In the genomic region with DNA sequence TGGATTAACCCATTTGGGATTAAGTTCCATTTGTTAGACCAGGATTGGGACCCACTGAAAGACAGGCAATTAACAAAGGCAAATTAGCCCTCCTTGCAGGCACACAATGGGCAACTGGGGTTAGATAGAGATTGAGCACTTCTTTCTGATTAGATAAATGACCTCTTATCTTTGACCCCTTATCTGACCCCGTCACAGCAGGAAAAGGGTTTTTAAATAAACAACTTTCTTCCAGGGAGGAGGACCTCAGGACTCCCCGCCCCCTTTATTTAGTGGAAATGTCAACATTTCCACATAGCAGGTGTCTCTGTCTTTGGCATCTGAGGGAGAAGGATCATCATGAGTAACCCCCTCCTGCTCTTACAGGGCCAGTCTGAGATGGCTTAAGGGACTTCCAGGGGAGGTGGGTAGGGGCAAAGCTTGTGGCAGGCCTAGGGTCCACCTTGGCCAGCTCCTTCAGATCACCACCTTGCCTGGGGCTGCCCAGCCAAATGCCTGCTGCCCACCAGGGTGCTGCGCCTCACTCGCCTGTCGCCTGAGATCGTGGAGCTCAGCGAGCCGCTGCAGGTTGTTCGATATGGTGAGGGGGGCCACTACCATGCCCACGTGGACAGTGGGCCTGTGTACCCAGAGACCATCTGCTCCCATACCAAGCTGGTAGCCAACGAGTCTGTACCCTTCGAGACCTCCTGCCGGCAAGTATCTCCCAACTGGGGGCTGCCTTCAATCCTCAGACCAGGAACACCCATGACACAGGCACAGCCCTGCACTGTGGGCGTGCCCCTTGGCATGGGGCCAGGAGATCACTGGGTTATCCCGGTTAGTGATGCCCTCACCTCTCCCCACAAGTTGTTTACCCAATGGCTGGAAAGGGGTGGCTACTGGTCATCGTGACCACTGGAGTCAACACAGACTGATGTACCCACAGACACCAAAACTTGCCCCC, we compare ENCODE assay signal across 1 cellular context.
TF ChIP-seq lines count a peak whose summit lies in the region.

No MANE protein-coding gene starts in this region.

TF ChIP-seq in HepG2, 621 proteins besides CTCF, POLR2A, EP300 and RAD21 (continued from another document and continues in another):
- no peak for TF ChIP-seq SP2 (CRISPR knock-in tag; IDR thresholded peaks at IDR 0.05)
- TF ChIP-seq ZNF598 (CRISPR knock-in tag; IDR thresholded peaks at IDR 0.05; ENCODE audit: borderline replicate concordance) = no peak
- TF ChIP-seq ZNF180 (CRISPR knock-in tag; IDR thresholded peaks at IDR 0.05; ENCODE audit: borderline replicate concordance, low read depth) = no peak
- no peak for TF ChIP-seq KLF9 (CRISPR knock-in tag; IDR thresholded peaks at IDR 0.05; ENCODE audit: low read depth)
- no peak for TF ChIP-seq DNMT3B (CRISPR knock-in tag; conservative IDR thresholded peaks at IDR 0.05)
- TF ChIP-seq, protein P1, sequence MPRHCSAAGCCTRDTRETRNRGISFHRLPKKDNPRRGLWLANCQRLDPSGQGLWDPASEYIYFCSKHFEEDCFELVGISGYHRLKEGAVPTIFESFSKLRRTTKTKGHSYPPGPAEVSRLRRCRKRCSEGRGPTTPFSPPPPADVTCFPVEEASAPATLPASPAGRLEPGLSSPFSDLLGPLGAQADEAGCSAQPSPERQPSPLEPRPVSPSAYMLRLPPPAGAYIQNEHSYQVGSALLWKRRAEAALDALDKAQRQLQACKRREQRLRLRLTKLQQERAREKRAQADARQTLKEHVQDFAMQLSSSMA (CRISPR knock-in tag; IDR thresholded peaks at IDR 0.05) = no peak
- no peak for TF ChIP-seq ZBTB42 (CRISPR knock-in tag; IDR thresholded peaks at IDR 0.05)
- no peak for TF ChIP-seq KMT2A (CRISPR knock-in tag; IDR thresholded peaks at IDR 0.05)
- TF ChIP-seq STAG1 (CRISPR knock-in tag; IDR thresholded peaks at IDR 0.05) = no peak
- no peak for TF ChIP-seq KMT2B (CRISPR knock-in tag; IDR thresholded peaks at IDR 0.05)
- TF ChIP-seq ZNF678 (CRISPR knock-in tag; IDR thresholded peaks at IDR 0.05) = no peak
- TF ChIP-seq SOX6 (IDR thresholded peaks at IDR 0.05) = no peak
- TF ChIP-seq SOX6 (CRISPR knock-in tag; IDR thresholded peaks at IDR 0.05) = no peak
- TF ChIP-seq, protein P2, sequence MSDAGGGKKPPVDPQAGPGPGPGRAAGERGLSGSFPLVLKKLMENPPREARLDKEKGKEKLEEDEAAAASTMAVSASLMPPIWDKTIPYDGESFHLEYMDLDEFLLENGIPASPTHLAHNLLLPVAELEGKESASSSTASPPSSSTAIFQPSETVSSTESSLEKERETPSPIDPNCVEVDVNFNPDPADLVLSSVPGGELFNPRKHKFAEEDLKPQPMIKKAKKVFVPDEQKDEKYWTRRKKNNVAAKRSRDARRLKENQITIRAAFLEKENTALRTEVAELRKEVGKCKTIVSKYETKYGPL (CRISPR knock-in tag; IDR thresholded peaks at IDR 0.05) = no peak
- TF ChIP-seq ZFP37 (CRISPR knock-in tag; IDR thresholded peaks at IDR 0.05; ENCODE audit: borderline replicate concordance) = no peak
- no peak for TF ChIP-seq POLR2G (IDR thresholded peaks at IDR 0.05; ENCODE audit: low read depth, low read length)
- TF ChIP-seq, protein P3, sequence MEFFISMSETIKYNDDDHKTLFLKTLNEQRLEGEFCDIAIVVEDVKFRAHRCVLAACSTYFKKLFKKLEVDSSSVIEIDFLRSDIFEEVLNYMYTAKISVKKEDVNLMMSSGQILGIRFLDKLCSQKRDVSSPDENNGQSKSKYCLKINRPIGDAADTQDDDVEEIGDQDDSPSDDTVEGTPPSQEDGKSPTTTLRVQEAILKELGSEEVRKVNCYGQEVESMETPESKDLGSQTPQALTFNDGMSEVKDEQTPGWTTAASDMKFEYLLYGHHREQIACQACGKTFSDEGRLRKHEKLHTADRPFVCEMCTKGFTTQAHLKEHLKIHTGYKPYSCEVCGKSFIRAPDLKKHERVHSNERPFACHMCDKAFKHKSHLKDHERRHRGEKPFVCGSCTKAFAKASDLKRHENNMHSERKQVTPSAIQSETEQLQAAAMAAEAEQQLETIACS (CRISPR knock-in tag; IDR thresholded peaks at IDR 0.05) = no peak
- TF ChIP-seq, protein P4, sequence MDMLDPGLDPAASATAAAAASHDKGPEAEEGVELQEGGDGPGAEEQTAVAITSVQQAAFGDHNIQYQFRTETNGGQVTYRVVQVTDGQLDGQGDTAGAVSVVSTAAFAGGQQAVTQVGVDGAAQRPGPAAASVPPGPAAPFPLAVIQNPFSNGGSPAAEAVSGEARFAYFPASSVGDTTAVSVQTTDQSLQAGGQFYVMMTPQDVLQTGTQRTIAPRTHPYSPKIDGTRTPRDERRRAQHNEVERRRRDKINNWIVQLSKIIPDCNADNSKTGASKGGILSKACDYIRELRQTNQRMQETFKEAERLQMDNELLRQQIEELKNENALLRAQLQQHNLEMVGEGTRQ (IDR thresholded peaks at IDR 0.05; ENCODE audit: low read depth, low read length) = no peak
- TF ChIP-seq, protein P4 (CRISPR knock-in tag; IDR thresholded peaks at IDR 0.05; ENCODE audit: borderline replicate concordance) = no peak
- TF ChIP-seq, protein P5, sequence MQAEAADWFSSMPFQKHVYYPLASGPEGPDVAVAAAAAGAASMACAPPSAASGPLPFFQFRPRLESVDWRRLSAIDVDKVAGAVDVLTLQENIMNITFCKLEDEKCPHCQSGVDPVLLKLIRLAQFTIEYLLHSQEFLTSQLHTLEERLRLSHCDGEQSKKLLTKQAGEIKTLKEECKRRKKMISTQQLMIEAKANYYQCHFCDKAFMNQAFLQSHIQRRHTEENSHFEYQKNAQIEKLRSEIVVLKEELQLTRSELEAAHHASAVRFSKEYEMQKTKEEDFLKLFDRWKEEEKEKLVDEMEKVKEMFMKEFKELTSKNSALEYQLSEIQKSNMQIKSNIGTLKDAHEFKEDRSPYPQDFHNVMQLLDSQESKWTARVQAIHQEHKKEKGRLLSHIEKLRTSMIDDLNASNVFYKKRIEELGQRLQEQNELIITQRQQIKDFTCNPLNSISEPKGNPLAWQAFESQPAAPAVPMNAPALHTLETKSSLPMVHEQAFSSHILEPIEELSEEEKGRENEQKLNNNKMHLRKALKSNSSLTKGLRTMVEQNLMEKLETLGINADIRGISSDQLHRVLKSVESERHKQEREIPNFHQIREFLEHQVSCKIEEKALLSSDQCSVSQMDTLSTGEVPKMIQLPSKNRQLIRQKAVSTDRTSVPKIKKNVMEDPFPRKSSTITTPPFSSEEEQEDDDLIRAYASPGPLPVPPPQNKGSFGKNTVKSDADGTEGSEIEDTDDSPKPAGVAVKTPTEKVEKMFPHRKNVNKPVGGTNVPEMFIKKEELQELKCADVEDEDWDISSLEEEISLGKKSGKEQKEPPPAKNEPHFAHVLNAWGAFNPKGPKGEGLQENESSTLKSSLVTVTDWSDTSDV (CRISPR knock-in tag; IDR thresholded peaks at IDR 0.05) = no peak
- TF ChIP-seq GATAD2A (CRISPR knock-in tag; IDR thresholded peaks at IDR 0.05) = 0 out of 2 replicates have a peak, but pooled peaks have one; percentile 25
- no peak for TF ChIP-seq ZNF790 (CRISPR knock-in tag; IDR thresholded peaks at IDR 0.05; ENCODE audit: borderline replicate concordance)
- TF ChIP-seq SALL2 (CRISPR knock-in tag; IDR thresholded peaks at IDR 0.05) = no peak
- TF ChIP-seq SP140L (CRISPR knock-in tag; IDR thresholded peaks at IDR 0.05; ENCODE audit: borderline replicate concordance) = no peak
- no peak for TF ChIP-seq HDAC6 (IDR thresholded peaks at IDR 0.05; ENCODE audit: low read depth, low read length)
- TF ChIP-seq, protein P6, sequence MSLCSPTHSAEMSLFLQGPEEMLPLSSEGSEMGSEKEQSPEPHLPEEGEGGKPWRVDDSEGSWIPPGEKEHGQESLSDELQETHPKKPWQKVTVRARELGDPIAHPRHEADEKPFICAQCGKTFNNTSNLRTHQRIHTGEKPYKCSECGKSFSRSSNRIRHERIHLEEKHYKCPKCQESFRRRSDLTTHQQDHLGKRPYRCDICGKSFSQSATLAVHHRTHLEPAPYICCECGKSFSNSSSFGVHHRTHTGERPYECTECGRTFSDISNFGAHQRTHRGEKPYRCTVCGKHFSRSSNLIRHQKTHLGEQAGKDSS (CRISPR knock-in tag; IDR thresholded peaks at IDR 0.05; ENCODE audit: borderline replicate concordance, low read depth) = no peak
- TF ChIP-seq TCF7L2 (IDR thresholded peaks at IDR 0.05; ENCODE audit: low read depth, low read length) = no peak
- no peak for TF ChIP-seq ESRRA (CRISPR knock-in tag; IDR thresholded peaks at IDR 0.05; ENCODE audit: low read depth)
- TF ChIP-seq, protein P7, sequence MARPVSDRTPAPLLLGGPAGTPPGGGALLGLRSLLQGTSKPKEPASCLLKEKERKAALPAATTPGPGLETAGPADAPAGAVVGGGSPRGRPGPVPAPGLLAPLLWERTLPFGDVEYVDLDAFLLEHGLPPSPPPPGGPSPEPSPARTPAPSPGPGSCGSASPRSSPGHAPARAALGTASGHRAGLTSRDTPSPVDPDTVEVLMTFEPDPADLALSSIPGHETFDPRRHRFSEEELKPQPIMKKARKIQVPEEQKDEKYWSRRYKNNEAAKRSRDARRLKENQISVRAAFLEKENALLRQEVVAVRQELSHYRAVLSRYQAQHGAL (CRISPR knock-in tag; IDR thresholded peaks at IDR 0.05; ENCODE audit: not compliant biosample characterization) = no peak
- TF ChIP-seq HNRNPK (IDR thresholded peaks at IDR 0.05; ENCODE audit: low read depth, low read length, poor library complexity, severe bottlenecking) = no peak
- TF ChIP-seq MYNN (CRISPR knock-in tag; IDR thresholded peaks at IDR 0.05; ENCODE audit: low read depth) = no peak
- TF ChIP-seq ZNF292 (CRISPR knock-in tag; IDR thresholded peaks at IDR 0.05; ENCODE audit: borderline replicate concordance, low read depth) = 0 out of 2 replicates have a peak, but pooled peaks have one; percentile 1
- TF ChIP-seq, protein P8, sequence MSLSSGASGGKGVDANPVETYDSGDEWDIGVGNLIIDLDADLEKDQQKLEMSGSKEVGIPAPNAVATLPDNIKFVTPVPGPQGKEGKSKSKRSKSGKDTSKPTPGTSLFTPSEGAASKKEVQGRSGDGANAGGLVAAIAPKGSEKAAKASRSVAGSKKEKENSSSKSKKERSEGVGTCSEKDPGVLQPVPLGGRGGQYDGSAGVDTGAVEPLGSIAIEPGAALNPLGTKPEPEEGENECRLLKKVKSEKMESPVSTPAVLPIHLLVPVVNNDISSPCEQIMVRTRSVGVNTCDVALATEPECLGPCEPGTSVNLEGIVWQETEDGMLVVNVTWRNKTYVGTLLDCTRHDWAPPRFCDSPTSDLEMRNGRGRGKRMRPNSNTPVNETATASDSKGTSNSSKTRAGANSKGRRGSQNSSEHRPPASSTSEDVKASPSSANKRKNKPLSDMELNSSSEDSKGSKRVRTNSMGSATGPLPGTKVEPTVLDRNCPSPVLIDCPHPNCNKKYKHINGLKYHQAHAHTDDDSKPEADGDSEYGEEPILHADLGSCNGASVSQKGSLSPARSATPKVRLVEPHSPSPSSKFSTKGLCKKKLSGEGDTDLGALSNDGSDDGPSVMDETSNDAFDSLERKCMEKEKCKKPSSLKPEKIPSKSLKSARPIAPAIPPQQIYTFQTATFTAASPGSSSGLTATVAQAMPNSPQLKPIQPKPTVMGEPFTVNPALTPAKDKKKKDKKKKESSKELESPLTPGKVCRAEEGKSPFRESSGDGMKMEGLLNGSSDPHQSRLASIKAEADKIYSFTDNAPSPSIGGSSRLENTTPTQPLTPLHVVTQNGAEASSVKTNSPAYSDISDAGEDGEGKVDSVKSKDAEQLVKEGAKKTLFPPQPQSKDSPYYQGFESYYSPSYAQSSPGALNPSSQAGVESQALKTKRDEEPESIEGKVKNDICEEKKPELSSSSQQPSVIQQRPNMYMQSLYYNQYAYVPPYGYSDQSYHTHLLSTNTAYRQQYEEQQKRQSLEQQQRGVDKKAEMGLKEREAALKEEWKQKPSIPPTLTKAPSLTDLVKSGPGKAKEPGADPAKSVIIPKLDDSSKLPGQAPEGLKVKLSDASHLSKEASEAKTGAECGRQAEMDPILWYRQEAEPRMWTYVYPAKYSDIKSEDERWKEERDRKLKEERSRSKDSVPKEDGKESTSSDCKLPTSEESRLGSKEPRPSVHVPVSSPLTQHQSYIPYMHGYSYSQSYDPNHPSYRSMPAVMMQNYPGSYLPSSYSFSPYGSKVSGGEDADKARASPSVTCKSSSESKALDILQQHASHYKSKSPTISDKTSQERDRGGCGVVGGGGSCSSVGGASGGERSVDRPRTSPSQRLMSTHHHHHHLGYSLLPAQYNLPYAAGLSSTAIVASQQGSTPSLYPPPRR (CRISPR knock-in tag; IDR thresholded peaks at IDR 0.05; ENCODE audit: borderline replicate concordance) = no peak
- TF ChIP-seq, protein P9, sequence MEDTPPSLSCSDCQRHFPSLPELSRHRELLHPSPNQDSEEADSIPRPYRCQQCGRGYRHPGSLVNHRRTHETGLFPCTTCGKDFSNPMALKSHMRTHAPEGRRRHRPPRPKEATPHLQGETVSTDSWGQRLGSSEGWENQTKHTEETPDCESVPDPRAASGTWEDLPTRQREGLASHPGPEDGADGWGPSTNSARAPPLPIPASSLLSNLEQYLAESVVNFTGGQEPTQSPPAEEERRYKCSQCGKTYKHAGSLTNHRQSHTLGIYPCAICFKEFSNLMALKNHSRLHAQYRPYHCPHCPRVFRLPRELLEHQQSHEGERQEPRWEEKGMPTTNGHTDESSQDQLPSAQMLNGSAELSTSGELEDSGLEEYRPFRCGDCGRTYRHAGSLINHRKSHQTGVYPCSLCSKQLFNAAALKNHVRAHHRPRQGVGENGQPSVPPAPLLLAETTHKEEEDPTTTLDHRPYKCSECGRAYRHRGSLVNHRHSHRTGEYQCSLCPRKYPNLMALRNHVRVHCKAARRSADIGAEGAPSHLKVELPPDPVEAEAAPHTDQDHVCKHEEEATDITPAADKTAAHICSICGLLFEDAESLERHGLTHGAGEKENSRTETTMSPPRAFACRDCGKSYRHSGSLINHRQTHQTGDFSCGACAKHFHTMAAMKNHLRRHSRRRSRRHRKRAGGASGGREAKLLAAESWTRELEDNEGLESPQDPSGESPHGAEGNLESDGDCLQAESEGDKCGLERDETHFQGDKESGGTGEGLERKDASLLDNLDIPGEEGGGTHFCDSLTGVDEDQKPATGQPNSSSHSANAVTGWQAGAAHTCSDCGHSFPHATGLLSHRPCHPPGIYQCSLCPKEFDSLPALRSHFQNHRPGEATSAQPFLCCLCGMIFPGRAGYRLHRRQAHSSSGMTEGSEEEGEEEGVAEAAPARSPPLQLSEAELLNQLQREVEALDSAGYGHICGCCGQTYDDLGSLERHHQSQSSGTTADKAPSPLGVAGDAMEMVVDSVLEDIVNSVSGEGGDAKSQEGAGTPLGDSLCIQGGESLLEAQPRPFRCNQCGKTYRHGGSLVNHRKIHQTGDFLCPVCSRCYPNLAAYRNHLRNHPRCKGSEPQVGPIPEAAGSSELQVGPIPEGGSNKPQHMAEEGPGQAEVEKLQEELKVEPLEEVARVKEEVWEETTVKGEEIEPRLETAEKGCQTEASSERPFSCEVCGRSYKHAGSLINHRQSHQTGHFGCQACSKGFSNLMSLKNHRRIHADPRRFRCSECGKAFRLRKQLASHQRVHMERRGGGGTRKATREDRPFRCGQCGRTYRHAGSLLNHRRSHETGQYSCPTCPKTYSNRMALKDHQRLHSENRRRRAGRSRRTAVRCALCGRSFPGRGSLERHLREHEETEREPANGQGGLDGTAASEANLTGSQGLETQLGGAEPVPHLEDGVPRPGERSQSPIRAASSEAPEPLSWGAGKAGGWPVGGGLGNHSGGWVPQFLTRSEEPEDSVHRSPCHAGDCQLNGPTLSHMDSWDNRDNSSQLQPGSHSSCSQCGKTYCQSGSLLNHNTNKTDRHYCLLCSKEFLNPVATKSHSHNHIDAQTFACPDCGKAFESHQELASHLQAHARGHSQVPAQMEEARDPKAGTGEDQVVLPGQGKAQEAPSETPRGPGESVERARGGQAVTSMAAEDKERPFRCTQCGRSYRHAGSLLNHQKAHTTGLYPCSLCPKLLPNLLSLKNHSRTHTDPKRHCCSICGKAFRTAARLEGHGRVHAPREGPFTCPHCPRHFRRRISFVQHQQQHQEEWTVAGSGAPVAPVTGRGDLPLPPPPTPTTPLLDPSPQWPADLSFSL (CRISPR knock-in tag; IDR thresholded peaks at IDR 0.05) = no peak
